Comparison of ENCODE assay signal across 8 cellular contexts in the genomic region with DNA sequence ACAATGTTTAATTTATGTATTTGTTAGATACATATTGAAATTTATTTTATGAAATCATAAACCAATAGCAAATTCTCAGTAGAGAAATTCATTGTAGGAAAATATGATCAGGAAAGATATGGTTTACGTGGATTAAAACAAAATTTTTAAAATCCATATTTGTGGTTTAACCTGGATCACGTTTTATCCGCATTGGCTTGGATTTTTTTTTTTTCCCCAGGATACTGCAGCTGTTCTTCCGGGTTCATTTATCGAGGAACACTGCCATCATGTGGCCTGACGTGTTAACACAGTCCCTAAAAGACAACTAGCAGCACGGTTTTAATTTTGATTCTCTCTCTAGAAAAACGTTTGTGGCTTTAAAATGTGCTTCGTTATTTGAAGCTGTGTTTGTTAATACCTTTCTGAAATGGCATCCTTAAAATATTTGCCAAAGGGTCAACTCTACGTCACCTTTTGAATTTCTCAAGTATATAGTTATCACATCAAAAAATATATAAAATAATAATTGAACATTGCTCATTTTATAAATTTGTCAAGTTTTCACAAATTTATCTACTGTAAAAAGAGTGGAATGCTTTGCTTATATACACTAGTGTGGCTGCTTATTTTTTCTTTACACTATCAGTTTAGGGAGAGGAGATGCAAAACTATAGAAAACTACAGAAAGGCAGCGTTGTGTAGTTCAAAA. TPM values are rescaled to one million over a fixed set of nuclear protein-coding genes. Genes with fewer than 3 reads are reported as not detected.
DNase-seq lines count a peak whose midpoint lies in the region; ATAC-seq and TF ChIP-seq lines count a peak whose summit lies in the region.

No MANE protein-coding gene starts in this region.

- H3K27me3 ChIP-seq in ectodermal cell (ENCODE audit: control insufficient read depth, insufficient read depth, low read length, poor library complexity, severe bottlenecking) = no peaks in the 10 kb centered on the region

- 15% methylated on average over 8 to 10 of the region's 11 CpGs for WGBS in ectodermal cell, 2 experiments

- H3K27ac ChIP-seq in ectodermal cell (ENCODE audit: insufficient read depth, low read depth, low read length, poor library complexity, severe bottlenecking) = peak overlapping the region; percentile 18

- H3K9me3 ChIP-seq in ectodermal cell (ENCODE audit: control insufficient read depth, low read length) = no peaks in the 10 kb centered on the region

- TF ChIP-seq CTCF in AG10803 (conservative IDR thresholded peaks at IDR 0.05; ENCODE audit: low read length) = peak; percentile 83

- peak; percentile 41 for ATAC-seq in GM18868 (IDR thresholded peaks at IDR 0.05; ENCODE audit: unreplicated experiment)
- peak; percentile 63 for ATAC-seq in HG03280 (IDR thresholded peaks at IDR 0.05; ENCODE audit: unreplicated experiment)

- H3K4me1 ChIP-seq in ectodermal cell (ENCODE audit: control insufficient read depth, insufficient read depth, low read length) = peaks cover 21% of the 10 kb centered on the region

- DNase-seq in AG10803 (ENCODE audit: low read depth) (peak; percentile 70), NCI-H2227 treated with DMSO at 0.1 percent for 48 hours (lab: John Stamatoyannopoulos, UW) (peak; percentile 91), lung microvascular endothelial cell (ENCODE audit: low read depth in 2 of 2) (peak; percentile 76 to 88)
- DNase-seq in activated CD4-positive, alpha-beta T cell treated with anti-CD3 and anti-CD28 coated beads for 4 hours = peak; percentile 22 to 28
- DNase-seq in stimulated activated CD8-positive, alpha-beta memory T cell treated with anti-CD3 and anti-CD28 coated beads, Interleukin-7, amount 100 ng/mL, for 24 hours (ENCODE audit: low read depth) = peak; percentile 5

- H3K36me3 ChIP-seq in ectodermal cell (ENCODE audit: control insufficient read depth, insufficient read depth, low read length) = no peaks in the 10 kb centered on the region

- no peak overlapping the region for H3K4me3 ChIP-seq in AG10803 (ENCODE audit: low read length)
- H3K4me3 ChIP-seq in ectodermal cell (ENCODE audit: insufficient read depth, low read depth, low read length) = no peak overlapping the region

RNA-seq across cellular contexts. Expression of a gene that starts 8.7 kb away (rescaled TPM):
- polyA plus RNA-seq in ectodermal cell (2013, experiment 1 of 4) = not detected
- polyA plus RNA-seq in ectodermal cell (2013, experiment 2 of 4) = not detected
- polyA plus RNA-seq in ectodermal cell (2013, experiment 3 of 4) = not detected
- 0.04 TPM for polyA plus RNA-seq in ectodermal cell (2013, experiment 4 of 4)
- total RNA-seq in lung microvascular endothelial cell = not detected in 2 replicates

RNA-seq across cellular contexts. Expression of a gene that starts 42.2 kb away (rescaled TPM):
- 111 TPM for polyA plus RNA-seq in ectodermal cell (2013, experiment 1 of 4)
- 101 TPM for polyA plus RNA-seq in ectodermal cell (2013, experiment 2 of 4)
- polyA plus RNA-seq in ectodermal cell (2013, experiment 3 of 4) = 96.5 TPM
- 108 TPM for polyA plus RNA-seq in ectodermal cell (2013, experiment 4 of 4)
- total RNA-seq in lung microvascular endothelial cell = 102 and 123 TPM in 2 replicates

Comparison
In these comparisons a context has a peak if more than half of its experiments do, and no peak if none do; other contexts are left out.
1. DNase-seq: peak in every context shown above with its lines; median percentile 91 in NCI-H2227 treated with DMSO at 0.1 percent for 48 hours; 82 in lung microvascular endothelial cell; 70 in AG10803; 25 in activated CD4-positive, alpha-beta T cell treated with anti-CD3 and anti-CD28 coated beads for 4 hours; 5 in stimulated activated CD8-positive, alpha-beta memory T cell treated with anti-CD3 and anti-CD28 coated beads, Interleukin-7, amount 100 ng/mL, for 24 hours.